Comparison of ENCODE assay signal across 16 cellular contexts in genomic region chr4:122131562-122132157, GRCh38. TPM values are rescaled to one million over a fixed set of nuclear protein-coding genes. Genes with fewer than 3 reads are reported as not detected.
DNase-seq lines count a peak whose midpoint lies in the region; ATAC-seq, FAIRE-seq and TF ChIP-seq lines count a peak whose summit lies in the region.
"Had no signal": no experiment of that assay in that cellular context is flagged by ENCODE, and none has a peak within 500 bp of the region (broad histone marks: within the 10 kb centered on the region; RNA-seq: fewer than 3 reads in every experiment).

No MANE protein-coding gene starts in this region.

- CTCF ChIA-PET in activated CD8-positive, alpha-beta memory T cell treated with anti-CD3 and anti-CD28 coated beads, Interleukin-2, amount 10 ng/mL, durations not matched to agents 7 days and 5 days (lab: Charles Lee) = interaction anchor here (0.7 to 1.6 kb wide), 2 partner anchors 20 to 182 kb away, joined by 3 to 4 read pairs; partner anchors contain the start of gene BLTP1
- CTCF ChIA-PET in activated CD4-positive, alpha-beta memory T cell treated with anti-CD3 and anti-CD28 coated beads, Interleukin-2, amount 10 ng/mL, durations not matched to agents 7 days and 5 days (lab: Charles Lee) = interaction anchor here (3.1 kb wide), 1 partner anchor 14 kb away, joined by 8 read pairs; no protein-coding TSS in a partner anchor

- H3K27ac Mint-ChIP-seq in activated CD8-positive, alpha-beta memory T cell treated with anti-CD3 and anti-CD28 coated beads, Interleukin-2, amount 10 ng/mL, durations not matched to agents 7 days and 5 days = peak overlapping the region; percentile 87
- H3K27ac Mint-ChIP-seq in activated CD4-positive, alpha-beta memory T cell treated with anti-CD3 and anti-CD28 coated beads, Interleukin-2, amount 10 ng/mL, durations not matched to agents 7 days and 5 days = peak overlapping the region; percentile 79
- H3K27ac Mint-ChIP-seq in stimulated activated effector memory CD8-positive, alpha-beta T cell treated with anti-CD3 and anti-CD28 coated beads, Interleukin-12 subunit alpha, Interleukin-12 subunit beta, amount 100 ng/mL, for 72 hours = peak overlapping the region; percentile 84

- peaks cover 17% of the 10 kb centered on the region for H3K9me3 Mint-ChIP-seq in activated CD8-positive, alpha-beta memory T cell treated with anti-CD3 and anti-CD28 coated beads, Interleukin-2, amount 10 ng/mL, durations not matched to agents 7 days and 5 days (ENCODE audit: low read depth)
- peaks cover 20% of the 10 kb centered on the region for H3K9me3 Mint-ChIP-seq in activated CD4-positive, alpha-beta memory T cell treated with anti-CD3 and anti-CD28 coated beads, Interleukin-2, amount 10 ng/mL, durations not matched to agents 7 days and 5 days
- H3K9me3 Mint-ChIP-seq in stimulated activated effector memory CD8-positive, alpha-beta T cell treated with anti-CD3 and anti-CD28 coated beads, Interleukin-12 subunit alpha, Interleukin-12 subunit beta, amount 100 ng/mL, for 72 hours = peaks cover 11% of the 10 kb centered on the region

- H3K36me3 Mint-ChIP-seq in activated CD8-positive, alpha-beta memory T cell treated with anti-CD3 and anti-CD28 coated beads, Interleukin-2, amount 10 ng/mL, durations not matched to agents 7 days and 5 days = peaks cover 35% of the 10 kb centered on the region
- H3K36me3 Mint-ChIP-seq in activated CD4-positive, alpha-beta memory T cell treated with anti-CD3 and anti-CD28 coated beads, Interleukin-2, amount 10 ng/mL, durations not matched to agents 7 days and 5 days (ENCODE audit: low read depth) = peaks cover 27% of the 10 kb centered on the region
- H3K36me3 Mint-ChIP-seq in stimulated activated effector memory CD8-positive, alpha-beta T cell treated with anti-CD3 and anti-CD28 coated beads, Interleukin-12 subunit alpha, Interleukin-12 subunit beta, amount 100 ng/mL, for 72 hours = no peaks in the 10 kb centered on the region

- peak; percentile 81 for ATAC-seq in activated CD8-positive, alpha-beta memory T cell treated with anti-CD3 and anti-CD28 coated beads, Interleukin-2, amount 10 ng/mL, durations not matched to agents 7 days and 5 days
- peak; percentile 52 for ATAC-seq in HG02884 (IDR thresholded peaks at IDR 0.05; ENCODE audit: unreplicated experiment)
- peak; percentile 77 for ATAC-seq in stimulated activated effector memory CD8-positive, alpha-beta T cell treated with anti-CD3 and anti-CD28 coated beads, Interleukin-12 subunit alpha, Interleukin-12 subunit beta, amount 100 ng/mL, for 72 hours
- ATAC-seq: A549, PC-3 had no signal

- POLR2A ChIA-PET in activated CD4-positive, alpha-beta memory T cell treated with anti-CD3 and anti-CD28 coated beads, Interleukin-2, amount 10 ng/mL, durations not matched to agents 7 days and 5 days (lab: Charles Lee) = interaction anchor here (1.0 to 1.9 kb wide), 2 partner anchors 13 to 20 kb away, joined by 3 to 14 read pairs; partner anchors contain the start of gene BLTP1

- no peak for FAIRE-seq in H54 (lab: Jason Lieb, UNC)
- FAIRE-seq: A549 had no signal

- peaks cover 38% of the 10 kb centered on the region for H3K4me1 Mint-ChIP-seq in activated CD8-positive, alpha-beta memory T cell treated with anti-CD3 and anti-CD28 coated beads, Interleukin-2, amount 10 ng/mL, durations not matched to agents 7 days and 5 days
- H3K4me1 Mint-ChIP-seq in activated CD4-positive, alpha-beta memory T cell treated with anti-CD3 and anti-CD28 coated beads, Interleukin-2, amount 10 ng/mL, durations not matched to agents 7 days and 5 days = peaks cover 42% of the 10 kb centered on the region
- peaks cover 19% of the 10 kb centered on the region for H3K4me1 Mint-ChIP-seq in stimulated activated effector memory CD8-positive, alpha-beta T cell treated with anti-CD3 and anti-CD28 coated beads, Interleukin-12 subunit alpha, Interleukin-12 subunit beta, amount 100 ng/mL, for 72 hours

- no peaks in the 10 kb centered on the region for H3K27me3 Mint-ChIP-seq in activated CD8-positive, alpha-beta memory T cell treated with anti-CD3 and anti-CD28 coated beads, Interleukin-2, amount 10 ng/mL, durations not matched to agents 7 days and 5 days
- no peaks in the 10 kb centered on the region for H3K27me3 Mint-ChIP-seq in activated CD4-positive, alpha-beta memory T cell treated with anti-CD3 and anti-CD28 coated beads, Interleukin-2, amount 10 ng/mL, durations not matched to agents 7 days and 5 days

- peak overlapping the region; percentile 26 for H3K4me3 Mint-ChIP-seq in activated CD8-positive, alpha-beta memory T cell treated with anti-CD3 and anti-CD28 coated beads, Interleukin-2, amount 10 ng/mL, durations not matched to agents 7 days and 5 days
- H3K4me3 Mint-ChIP-seq in activated CD4-positive, alpha-beta memory T cell treated with anti-CD3 and anti-CD28 coated beads, Interleukin-2, amount 10 ng/mL, durations not matched to agents 7 days and 5 days = no peak overlapping the region
- peak overlapping the region; percentile 16 for H3K4me3 Mint-ChIP-seq in stimulated activated effector memory CD8-positive, alpha-beta T cell treated with anti-CD3 and anti-CD28 coated beads, Interleukin-12 subunit alpha, Interleukin-12 subunit beta, amount 100 ng/mL, for 72 hours

- no peak for DNase-seq in activated CD8-positive, alpha-beta memory T cell treated with anti-CD3 and anti-CD28 coated beads, Interleukin-2, amount 10 ng/mL, durations not matched to agents 7 days and 5 days
- DNase-seq in activated CD8-positive, alpha-beta memory T cell treated with anti-CD3 and anti-CD28 coated beads, Interleukin-2, amount 50 U/mL, for 48 hours = no peak
- DNase-seq in activated CD4-positive, alpha-beta memory T cell treated with anti-CD3 and anti-CD28 coated beads, Interleukin-2, amount 10 ng/mL, durations not matched to agents 7 days and 5 days = peak; percentile 17
- no peak for DNase-seq in stimulated activated effector memory CD8-positive, alpha-beta T cell treated with anti-CD3 and anti-CD28 coated beads, Interleukin-12 subunit alpha, Interleukin-12 subunit beta, amount 100 ng/mL, for 72 hours (ENCODE audit: low spot score in 2 of 2)
- DNase-seq in epidermal melanocyte (ENCODE audit: insufficient read length, low spot score) (no peak), dermis blood vessel endothelial cell (no peak), H54 (ENCODE audit: insufficient read length, low spot score) (no peak)
- DNase-seq: activated CD8-positive, alpha-beta memory T cell treated with anti-CD3 and anti-CD28 coated beads, Interleukin-2, amount 50 U/mL, for 4 hours; brain microvascular endothelial cell; DMS 273 treated with DMSO at 0.1 percent for 48 hours; NCI-H146; PC-3; T-helper 9 cell; trophoblast cell had no signal

- TF ChIP-seq POLR2A in H54 (IDR thresholded peaks at IDR 0.05; ENCODE audit: low read depth, low read length) = no peak

RNA-seq across cellular contexts. Expression of gene BLTP1, which starts 20.5 kb away (rescaled TPM):
- total RNA-seq in activated CD8-positive, alpha-beta memory T cell treated with anti-CD3 and anti-CD28 coated beads, Interleukin-2, amount 10 ng/mL, durations not matched to agents 7 days and 5 days = 10 to 100 TPM; 30.1 to 47.5 TPM
- 10 to 100 TPM; 39.2 to 45.3 TPM for total RNA-seq in activated CD4-positive, alpha-beta memory T cell treated with anti-CD3 and anti-CD28 coated beads, Interleukin-2, amount 10 ng/mL, durations not matched to agents 7 days and 5 days
- total RNA-seq in dermis blood vessel endothelial cell = 91.6 and 97.4 TPM in 2 replicates
